Comparison of ENCODE assay signal across 19 cellular contexts in genomic region chr6:45054610-45055009, GRCh38.
A peak's percentile ranks its signal among the peaks of the same experiment; 100 is the strongest.
DNase-seq lines count a peak whose midpoint lies in the region; ATAC-seq and TF ChIP-seq lines count a peak whose summit lies in the region.
"Had no signal": no experiment of that assay in that cellular context is flagged by ENCODE, and none has a peak within 500 bp of the region (broad histone marks: within the 10 kb centered on the region; RNA-seq: fewer than 3 reads in every experiment).

No MANE protein-coding gene starts in this region.

- intact Hi-C loops in right cardiac atrium (cut with DNase I), result no loop called here

- DNase-seq in SIG-M5 treated with dmso at 0.1 percent for 504 hours (lab: John Stamatoyannopoulos, UW; ENCODE audit: unreplicated experiment) (peak; percentile 1), SIG-M5 (lab: John Stamatoyannopoulos, UW) (no peak), NOMO-1 treated with dmso at 0.1 percent for 144 hours (lab: John Stamatoyannopoulos, UW; ENCODE audit: unreplicated experiment) (peak; percentile 2), astrocyte of the spinal cord (ENCODE audit: low read depth, low spot score) (peak; percentile 52), smooth muscle cell (lab: John Stamatoyannopoulos, UW; ENCODE audit: unreplicated experiment) (no peak), SW 1271 (lab: John Stamatoyannopoulos, UW) (no peak), right cardiac atrium (no peak), Karpas-422 (no peak)
- DNase-seq: activated CD8-positive, alpha-beta memory T cell treated with anti-CD3 and anti-CD28 coated beads for 24 hours; amygdala; H9; NCI-H187; NCI-H510A; PC-9; stimulated activated naive CD4-positive, alpha-beta T cell; transverse colon; WERI-Rb-1 had no signal

- no peaks in the 10 kb centered on the region for H3K79me2 ChIP-seq in smooth muscle cell (ENCODE audit: low read depth)
- no peaks in the 10 kb centered on the region for H3K79me2 ChIP-seq in Karpas-422 (ENCODE audit: low read length)

- H2AFZ ChIP-seq in smooth muscle cell (ENCODE audit: low read depth) (no peak overlapping the region), Karpas-422 (ENCODE audit: low read length) (no peak overlapping the region)
- H2AFZ ChIP-seq: neural progenitor cell, PC-9 had no signal

- H3K27ac ChIP-seq in smooth muscle cell (ENCODE audit: low read depth) (no peak overlapping the region), right cardiac atrium (ENCODE audit: low read length) (no peak overlapping the region), Karpas-422 (ENCODE audit: low read length) (no peak overlapping the region)
- H3K27ac ChIP-seq: BLaER1 treated with 17β-estradiol and CSF1 and Interleukin-3, amounts not matched to agents 10 nM and 100 nM; neural progenitor cell; PC-9; transverse colon; WERI-Rb-1 had no signal

- no peaks in the 10 kb centered on the region for H3K9me3 ChIP-seq in smooth muscle cell (replicated peaks; ENCODE audit: low read depth)
- H3K9me3 ChIP-seq in right cardiac atrium (ENCODE audit: control insufficient read depth, low read length), result no peaks in the 10 kb centered on the region
- no peaks in the 10 kb centered on the region for H3K9me3 ChIP-seq in Karpas-422 (ENCODE audit: low read length)
- H3K9me3 ChIP-seq: transverse colon had no signal

- no peaks in the 10 kb centered on the region for H4K20me1 ChIP-seq in smooth muscle cell (ENCODE audit: low read depth)
- H4K20me1 ChIP-seq in Karpas-422 (ENCODE audit: insufficient read depth, low read depth, low read length), result no peaks in the 10 kb centered on the region
- H4K20me1 ChIP-seq: BLaER1 treated with 17β-estradiol and CSF1 and Interleukin-3, amounts not matched to agents 10 nM and 100 nM had no signal

- 13% methylated on average over 1 of the region's 1 CpG for WGBS in smooth muscle cell (ENCODE audit: low lambda C conversion rate)
- WGBS in right cardiac atrium, result 62% methylated on average over 1 of the region's 1 CpG

- peak overlapping the region; percentile 48 for H3K4me2 ChIP-seq in smooth muscle cell
- no peak overlapping the region for H3K4me2 ChIP-seq in Karpas-422 (ENCODE audit: low read depth, low read length, poor library complexity, severe bottlenecking)
- H3K4me2 ChIP-seq: BLaER1 treated with 17β-estradiol and CSF1 and Interleukin-3, amounts not matched to agents 10 nM and 100 nM; neural progenitor cell; PC-9 had no signal

- H3K9ac ChIP-seq in smooth muscle cell (ENCODE audit: low read depth), result no peak overlapping the region
- no peak overlapping the region for H3K9ac ChIP-seq in Karpas-422 (ENCODE audit: low read length)
- H3K9ac ChIP-seq: BLaER1 treated with 17β-estradiol and CSF1 and Interleukin-3, amounts not matched to agents 10 nM and 100 nM; neural progenitor cell had no signal

- no peaks in the 10 kb centered on the region for H3K9me2 ChIP-seq in Karpas-422 (replicated peaks; ENCODE audit: insufficient read depth, low read length)

- H3K4me3 ChIP-seq in astrocyte of the spinal cord (ENCODE audit: low read depth, low read length) (no peak overlapping the region), smooth muscle cell (no peak overlapping the region), right cardiac atrium (ENCODE audit: low read length) (no peak overlapping the region), Karpas-422 (ENCODE audit: low read length) (no peak overlapping the region)
- H3K4me3 ChIP-seq: BLaER1 treated with 17β-estradiol and CSF1 and Interleukin-3, amounts not matched to agents 10 nM and 100 nM; neural progenitor cell; PC-9; transverse colon had no signal

- in situ Hi-C loops in astrocyte of the spinal cord (cut with HindIII; ENCODE audit: low sequenced_read_pairs), result no loop called here

- TF ChIP-seq CTCF in astrocyte of the spinal cord (IDR thresholded peaks at IDR 0.05; ENCODE audit: low read depth, low read length) (no peak), smooth muscle cell (IDR thresholded peaks at IDR 0.05; ENCODE audit: borderline replicate concordance, insufficient read depth, poor library complexity, severe bottlenecking) (no peak)

- no peaks in the 10 kb centered on the region for H3F3A ChIP-seq in smooth muscle cell (ENCODE audit: low read depth)

- no peak for ATAC-seq in right cardiac atrium

- H3K4me1 ChIP-seq in smooth muscle cell (ENCODE audit: low read depth) (peaks cover 12% of the 10 kb centered on the region), right cardiac atrium (ENCODE audit: control insufficient read depth, insufficient read depth, low read length) (no peaks in the 10 kb centered on the region), Karpas-422 (ENCODE audit: low read length) (no peaks in the 10 kb centered on the region)
- H3K4me1 ChIP-seq: transverse colon had no signal

- H3K27me3 ChIP-seq in smooth muscle cell (ENCODE audit: low read depth), result no peaks in the 10 kb centered on the region
- no peaks in the 10 kb centered on the region for H3K27me3 ChIP-seq in right cardiac atrium (ENCODE audit: control insufficient read depth, insufficient read depth)
- H3K27me3 ChIP-seq in Karpas-422 (ENCODE audit: low read length), result no peaks in the 10 kb centered on the region
- H3K27me3 ChIP-seq: BLaER1 treated with 17β-estradiol and CSF1 and Interleukin-3, amounts not matched to agents 10 nM and 100 nM; neural progenitor cell; transverse colon had no signal

- no peaks in the 10 kb centered on the region for H3K36me3 ChIP-seq in smooth muscle cell (ENCODE audit: low read depth)
- no peaks in the 10 kb centered on the region for H3K36me3 ChIP-seq in Karpas-422 (ENCODE audit: insufficient read depth, low read length)
- H3K36me3 ChIP-seq: BLaER1 treated with 17β-estradiol and CSF1 and Interleukin-3, amounts not matched to agents 10 nM and 100 nM; neural progenitor cell; transverse colon; WERI-Rb-1 had no signal

Comparison
In these comparisons a context has a peak if more than half of its experiments do, and no peak if none do; other contexts are left out.
1. DNase-seq: peak in SIG-M5 treated with dmso at 0.1 percent for 504 hours (single experiment), NOMO-1 treated with dmso at 0.1 percent for 144 hours (single experiment) and astrocyte of the spinal cord (single experiment); none in SIG-M5 (single experiment), smooth muscle cell (single experiment), SW 1271 (0 of 2), right cardiac atrium (0 of 3) and Karpas-422 (single experiment).